In genomic region chr19:12867120-12868099, GRCh38 we compare ENCODE assay signal across 8 cellular contexts. TPM values are rescaled to one million over a fixed set of nuclear protein-coding genes. Genes with fewer than 3 reads are reported as not detected.
A peak's percentile ranks its signal among the peaks of the same experiment; 100 is the strongest.
DNase-seq lines count a peak whose midpoint lies in the region; ATAC-seq, FAIRE-seq and TF ChIP-seq lines count a peak whose summit lies in the region.

No MANE protein-coding gene starts in this region.

- H3K27me3 ChIP-seq in BJ (ENCODE audit: control insufficient read depth, insufficient read depth, low read length) (0 out of 2 replicates have a peak, but pooled peaks cover 1% of the 10 kb centered on the region), bronchial epithelial cell (ENCODE audit: control insufficient read depth, insufficient read depth, low read length) (no peaks in the 10 kb centered on the region)

- CTCF ChIA-PET in BJ (lab: Yijun Ruan, JAX) = interaction anchor here (1.1 kb wide), 1 partner anchor 20 kb away, joined by 5 read pairs; no protein-coding TSS in a partner anchor

- FAIRE-seq in H54 (lab: Jason Lieb, UNC) (no peak), bronchial epithelial cell (lab: Jason Lieb, UNC) (no peak)

- TF ChIP-seq CTCF in BJ (IDR thresholded peaks at IDR 0.05; ENCODE audit: insufficient read depth, low read depth, low read length) (no peak), bronchial epithelial cell (IDR thresholded peaks at IDR 0.05; ENCODE audit: insufficient read depth, low read length, severe bottlenecking) (no peak)

- H3K4me3 ChIP-seq in BJ (ENCODE audit: low read depth, low read length) (peak overlapping the region; percentile 38), bronchial epithelial cell (ENCODE audit: low read depth, low read length) (peak overlapping the region; percentile 30)

- intact Hi-C loops in left colon (cut with DNase I, micrococcal nuclease) = no loop called here

- no peak for TF ChIP-seq POLR2A in H54 (IDR thresholded peaks at IDR 0.05; ENCODE audit: low read depth, low read length)

- no peaks in the 10 kb centered on the region for H3K36me3 ChIP-seq in BJ (ENCODE audit: control insufficient read depth, insufficient read depth, low read length)
- H3K36me3 ChIP-seq in bronchial epithelial cell (ENCODE audit: control insufficient read depth, insufficient read depth, low read length) = no peaks in the 10 kb centered on the region

- POLR2A ChIA-PET in BJ (lab: Charles Lee) = no interaction called here

- DNase-seq in BJ (ENCODE audit: low read depth) (no peak), H54 (ENCODE audit: insufficient read length, low spot score) (peak; percentile 67), UCSD-AML1 (lab: John Stamatoyannopoulos, UW; ENCODE audit: unreplicated experiment) (peak; percentile 80), bronchial epithelial cell (ENCODE audit: low read depth) (peak; percentile 28), left colon (peak; percentile 69 to 81), middle frontal gyrus (ENCODE audit: extremely low spot score, low spot score) (no peak)
- DNase-seq in stimulated activated CD4-positive, alpha-beta T cell treated with anti-CD3 and anti-CD28 coated beads, TNF-alpha, amount 100 ng/mL, for 24 hours (ENCODE audit: low read depth in 3 of 3) = peak in 2 of 3 experiments; percentile 47 to 71
- DNase-seq in NK-92 treated with Interleukin-12 subunit alpha and Interleukin-12 subunit beta, amount 100 ng/mL, for 24 hours (lab: John Stamatoyannopoulos, UW) = no peak

- peak; percentile 85 for ATAC-seq in left colon

RNA-seq across cellular contexts. Expression of gene DNASE2, which starts 13.8 kb away (rescaled TPM):
- 39.1 and 68.8 TPM in 2 replicates for polyA plus RNA-seq in BJ (2011; rRNA removed)
- polyA minus RNA-seq in BJ (2011; rRNA and poly(A)+ RNA removed) = 15.0 and 32.0 TPM in 2 replicates
- total RNA-seq in bronchial epithelial cell (27.9 and 35.2 TPM in 2 replicates), left colon (10 to 100 TPM; 27.7 to 39.4 TPM)

RNA-seq across cellular contexts. Expression of gene KLF1, which starts 19.6 kb away (rescaled TPM):
- not detected in 2 replicates for polyA plus RNA-seq in BJ (2011; rRNA removed)
- polyA minus RNA-seq in BJ (2011; rRNA and poly(A)+ RNA removed) = 0.15 TPM in 1 of 2 replicates, not detected in the other
- total RNA-seq in bronchial epithelial cell (not detected in 2 replicates), left colon (not detected)

RNA-seq across cellular contexts. Expression of gene GCDH, which starts 23.6 kb away (rescaled TPM):
- 11.5 and 20.9 TPM in 2 replicates for polyA plus RNA-seq in BJ (2011; rRNA removed)
- polyA minus RNA-seq in BJ (2011; rRNA and poly(A)+ RNA removed) = 7.3 and 7.7 TPM in 2 replicates
- total RNA-seq in bronchial epithelial cell = 17.9 and 38.2 TPM in 2 replicates
- 10 to 100 TPM; 20.8 to 22.8 TPM for total RNA-seq in left colon

RNA-seq across cellular contexts. Expression of gene MAST1, which starts 29.1 kb away (rescaled TPM):
- polyA plus RNA-seq in BJ (2011; rRNA removed) = 0.25 TPM in 1 of 2 replicates, not detected in the other
- not detected in 2 replicates for polyA minus RNA-seq in BJ (2011; rRNA and poly(A)+ RNA removed)
- 0.26 and 0.38 TPM in 2 replicates for total RNA-seq in bronchial epithelial cell
- 1 to 10 TPM in 1 of 2 donors, under 1 TPM in 1; 0.82 to 1.4 TPM for total RNA-seq in left colon

RNA-seq across cellular contexts. Expression of gene RTBDN, which starts 33.0 kb away (rescaled TPM):
- polyA plus RNA-seq in BJ (2011; rRNA removed) = 0.31 TPM in 1 of 2 replicates, not detected in the other
- polyA minus RNA-seq in BJ (2011; rRNA and poly(A)+ RNA removed) = not detected in 2 replicates
- total RNA-seq in bronchial epithelial cell = not detected in 2 replicates
- total RNA-seq in left colon = under 1 TPM in 1 of 2 donors, not detected in 1; 0.49 TPM

Comparison
In these comparisons a context has a peak if more than half of its experiments do, and no peak if none do; other contexts are left out.
1. DNase-seq: peak in H54 (single experiment), UCSD-AML1 (single experiment), bronchial epithelial cell (single experiment), left colon (2 of 2) and stimulated activated CD4-positive, alpha-beta T cell treated with anti-CD3 and anti-CD28 coated beads, TNF-alpha, amount 100 ng/mL, for 24 hours (2 of 3); none in BJ (single experiment), middle frontal gyrus (single experiment) and NK-92 treated with Interleukin-12 subunit alpha and Interleukin-12 subunit beta, amount 100 ng/mL, for 24 hours (single experiment).